Comparison of ENCODE assay signal across 2 cellular contexts in the genomic region with DNA sequence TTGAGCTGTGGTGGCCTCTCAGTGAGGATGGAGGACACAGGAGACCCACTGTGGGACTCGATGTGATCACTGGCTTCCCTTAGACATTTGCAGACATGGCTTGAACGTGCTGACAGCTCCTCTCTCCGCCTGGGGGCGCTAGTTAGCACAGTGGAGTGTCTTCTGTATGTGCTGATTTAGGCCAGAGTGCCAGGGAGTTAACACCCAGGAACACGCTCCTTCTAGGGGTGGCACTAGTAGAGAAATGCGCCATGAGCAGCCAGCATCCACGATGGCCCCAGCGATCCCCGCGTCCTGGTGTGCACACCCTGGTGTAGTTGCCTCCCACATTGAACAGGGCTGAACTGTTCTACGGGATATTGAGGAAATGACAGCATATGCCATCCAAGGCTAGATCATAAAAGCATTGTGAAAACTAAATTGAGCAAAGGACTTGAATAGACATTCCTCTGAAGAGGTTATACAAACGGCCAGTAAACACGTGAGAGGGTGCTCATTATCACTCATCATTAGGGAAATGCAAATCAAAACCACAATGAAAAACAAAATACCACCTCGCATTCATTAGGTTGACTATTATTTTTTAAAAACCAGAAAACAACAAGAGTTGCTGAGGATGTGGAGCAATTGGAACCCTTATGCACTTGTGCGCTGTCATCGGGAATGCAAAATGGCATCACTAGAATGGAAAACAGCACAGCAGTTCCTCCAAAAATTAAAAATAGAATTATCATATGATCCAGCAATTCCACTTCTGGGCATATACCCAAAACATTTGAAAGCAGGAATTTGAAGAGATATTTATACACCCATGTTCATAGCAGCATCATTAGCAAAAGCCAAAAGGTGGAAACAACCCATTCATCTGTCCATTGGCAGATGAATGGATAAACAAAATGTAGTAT.
TF ChIP-seq lines count a peak whose summit lies in the region.

No MANE protein-coding gene starts in this region.

TF ChIP-seq in SK-N-SH, 30 proteins besides CTCF, POLR2A, EP300 and RAD21 (continued from another document):
- TF ChIP-seq ZBTB33 (IDR thresholded peaks at IDR 0.05; ENCODE audit: borderline replicate concordance, low read depth) (no peak), USF2 (IDR thresholded peaks at IDR 0.05; ENCODE audit: borderline replicate concordance, low read depth, low read length) (no peak), ELF1 (IDR thresholded peaks at IDR 0.05) (no peak), NFIC (IDR thresholded peaks at IDR 0.05; ENCODE audit: borderline replicate concordance) (no peak), NRF1 (IDR thresholded peaks at IDR 0.05; ENCODE audit: low read depth, low read length) (no peak), GABPA (IDR thresholded peaks at IDR 0.05; ENCODE audit: low read depth) (no peak), RCOR1 (IDR thresholded peaks at IDR 0.05; ENCODE audit: low read length) (no peak), SMC3 (IDR thresholded peaks at IDR 0.05; ENCODE audit: low read depth, low read length) (no peak), FOXJ3 (CRISPR knock-in tag; IDR thresholded peaks at IDR 0.05) (no peak), TCF12 (IDR thresholded peaks at IDR 0.05) (no peak), CHD2 (IDR thresholded peaks at IDR 0.05; ENCODE audit: low read length, partially characterized antibody) (no peak)
- TF ChIP-seq, protein P1, sequence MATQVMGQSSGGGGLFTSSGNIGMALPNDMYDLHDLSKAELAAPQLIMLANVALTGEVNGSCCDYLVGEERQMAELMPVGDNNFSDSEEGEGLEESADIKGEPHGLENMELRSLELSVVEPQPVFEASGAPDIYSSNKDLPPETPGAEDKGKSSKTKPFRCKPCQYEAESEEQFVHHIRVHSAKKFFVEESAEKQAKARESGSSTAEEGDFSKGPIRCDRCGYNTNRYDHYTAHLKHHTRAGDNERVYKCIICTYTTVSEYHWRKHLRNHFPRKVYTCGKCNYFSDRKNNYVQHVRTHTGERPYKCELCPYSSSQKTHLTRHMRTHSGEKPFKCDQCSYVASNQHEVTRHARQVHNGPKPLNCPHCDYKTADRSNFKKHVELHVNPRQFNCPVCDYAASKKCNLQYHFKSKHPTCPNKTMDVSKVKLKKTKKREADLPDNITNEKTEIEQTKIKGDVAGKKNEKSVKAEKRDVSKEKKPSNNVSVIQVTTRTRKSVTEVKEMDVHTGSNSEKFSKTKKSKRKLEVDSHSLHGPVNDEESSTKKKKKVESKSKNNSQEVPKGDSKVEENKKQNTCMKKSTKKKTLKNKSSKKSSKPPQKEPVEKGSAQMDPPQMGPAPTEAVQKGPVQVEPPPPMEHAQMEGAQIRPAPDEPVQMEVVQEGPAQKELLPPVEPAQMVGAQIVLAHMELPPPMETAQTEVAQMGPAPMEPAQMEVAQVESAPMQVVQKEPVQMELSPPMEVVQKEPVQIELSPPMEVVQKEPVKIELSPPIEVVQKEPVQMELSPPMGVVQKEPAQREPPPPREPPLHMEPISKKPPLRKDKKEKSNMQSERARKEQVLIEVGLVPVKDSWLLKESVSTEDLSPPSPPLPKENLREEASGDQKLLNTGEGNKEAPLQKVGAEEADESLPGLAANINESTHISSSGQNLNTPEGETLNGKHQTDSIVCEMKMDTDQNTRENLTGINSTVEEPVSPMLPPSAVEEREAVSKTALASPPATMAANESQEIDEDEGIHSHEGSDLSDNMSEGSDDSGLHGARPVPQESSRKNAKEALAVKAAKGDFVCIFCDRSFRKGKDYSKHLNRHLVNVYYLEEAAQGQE (IDR thresholded peaks at IDR 0.05; ENCODE audit: low read depth, low read length), result no peak
- TF ChIP-seq, protein P2, sequence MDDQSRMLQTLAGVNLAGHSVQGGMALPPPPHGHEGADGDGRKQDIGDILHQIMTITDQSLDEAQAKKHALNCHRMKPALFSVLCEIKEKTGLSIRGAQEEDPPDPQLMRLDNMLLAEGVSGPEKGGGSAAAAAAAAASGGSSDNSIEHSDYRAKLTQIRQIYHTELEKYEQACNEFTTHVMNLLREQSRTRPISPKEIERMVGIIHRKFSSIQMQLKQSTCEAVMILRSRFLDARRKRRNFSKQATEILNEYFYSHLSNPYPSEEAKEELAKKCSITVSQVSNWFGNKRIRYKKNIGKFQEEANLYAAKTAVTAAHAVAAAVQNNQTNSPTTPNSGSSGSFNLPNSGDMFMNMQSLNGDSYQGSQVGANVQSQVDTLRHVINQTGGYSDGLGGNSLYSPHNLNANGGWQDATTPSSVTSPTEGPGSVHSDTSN (IDR thresholded peaks at IDR 0.05), result no peak

TF ChIP-seq in SK-N-SH treated with all-trans-retinoic acid at 6 μM for 48 hours, 23 proteins besides CTCF, POLR2A, EP300 and RAD21 (continued from another document):
- TF ChIP-seq TSHZ2 (CRISPR knock-in tag; IDR thresholded peaks at IDR 0.05) (no peak), ZFP30 (CRISPR knock-in tag; IDR thresholded peaks at IDR 0.05) (no peak), RARB (CRISPR knock-in tag; IDR thresholded peaks at IDR 0.05) (no peak), ARNTL (CRISPR knock-in tag; IDR thresholded peaks at IDR 0.05; ENCODE audit: borderline replicate concordance, low read depth) (no peak), TOX (CRISPR knock-in tag; IDR thresholded peaks at IDR 0.05; ENCODE audit: borderline replicate concordance) (no peak)
- TF ChIP-seq, protein P3, sequence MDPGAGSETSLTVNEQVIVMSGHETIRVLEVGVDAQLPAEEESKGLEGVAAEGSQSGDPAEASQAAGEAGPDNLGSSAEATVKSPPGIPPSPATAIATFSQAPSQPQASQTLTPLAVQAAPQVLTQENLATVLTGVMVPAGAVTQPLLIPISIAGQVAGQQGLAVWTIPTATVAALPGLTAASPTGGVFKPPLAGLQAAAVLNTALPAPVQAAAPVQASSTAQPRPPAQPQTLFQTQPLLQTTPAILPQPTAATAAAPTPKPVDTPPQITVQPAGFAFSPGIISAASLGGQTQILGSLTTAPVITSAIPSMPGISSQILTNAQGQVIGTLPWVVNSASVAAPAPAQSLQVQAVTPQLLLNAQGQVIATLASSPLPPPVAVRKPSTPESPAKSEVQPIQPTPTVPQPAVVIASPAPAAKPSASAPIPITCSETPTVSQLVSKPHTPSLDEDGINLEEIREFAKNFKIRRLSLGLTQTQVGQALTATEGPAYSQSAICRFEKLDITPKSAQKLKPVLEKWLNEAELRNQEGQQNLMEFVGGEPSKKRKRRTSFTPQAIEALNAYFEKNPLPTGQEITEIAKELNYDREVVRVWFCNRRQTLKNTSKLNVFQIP (CRISPR knock-in tag; IDR thresholded peaks at IDR 0.05; ENCODE audit: borderline replicate concordance, low read depth), result no peak
- TF ChIP-seq, protein P4, sequence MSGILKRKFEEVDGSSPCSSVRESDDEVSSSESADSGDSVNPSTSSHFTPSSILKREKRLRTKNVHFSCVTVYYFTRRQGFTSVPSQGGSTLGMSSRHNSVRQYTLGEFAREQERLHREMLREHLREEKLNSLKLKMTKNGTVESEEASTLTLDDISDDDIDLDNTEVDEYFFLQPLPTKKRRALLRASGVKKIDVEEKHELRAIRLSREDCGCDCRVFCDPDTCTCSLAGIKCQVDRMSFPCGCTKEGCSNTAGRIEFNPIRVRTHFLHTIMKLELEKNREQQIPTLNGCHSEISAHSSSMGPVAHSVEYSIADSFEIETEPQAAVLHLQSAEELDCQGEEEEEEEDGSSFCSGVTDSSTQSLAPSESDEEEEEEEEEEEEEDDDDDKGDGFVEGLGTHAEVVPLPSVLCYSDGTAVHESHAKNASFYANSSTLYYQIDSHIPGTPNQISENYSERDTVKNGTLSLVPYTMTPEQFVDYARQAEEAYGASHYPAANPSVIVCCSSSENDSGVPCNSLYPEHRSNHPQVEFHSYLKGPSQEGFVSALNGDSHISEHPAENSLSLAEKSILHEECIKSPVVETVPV (CRISPR knock-in tag; IDR thresholded peaks at IDR 0.05), result no peak
- TF ChIP-seq, protein P5, sequence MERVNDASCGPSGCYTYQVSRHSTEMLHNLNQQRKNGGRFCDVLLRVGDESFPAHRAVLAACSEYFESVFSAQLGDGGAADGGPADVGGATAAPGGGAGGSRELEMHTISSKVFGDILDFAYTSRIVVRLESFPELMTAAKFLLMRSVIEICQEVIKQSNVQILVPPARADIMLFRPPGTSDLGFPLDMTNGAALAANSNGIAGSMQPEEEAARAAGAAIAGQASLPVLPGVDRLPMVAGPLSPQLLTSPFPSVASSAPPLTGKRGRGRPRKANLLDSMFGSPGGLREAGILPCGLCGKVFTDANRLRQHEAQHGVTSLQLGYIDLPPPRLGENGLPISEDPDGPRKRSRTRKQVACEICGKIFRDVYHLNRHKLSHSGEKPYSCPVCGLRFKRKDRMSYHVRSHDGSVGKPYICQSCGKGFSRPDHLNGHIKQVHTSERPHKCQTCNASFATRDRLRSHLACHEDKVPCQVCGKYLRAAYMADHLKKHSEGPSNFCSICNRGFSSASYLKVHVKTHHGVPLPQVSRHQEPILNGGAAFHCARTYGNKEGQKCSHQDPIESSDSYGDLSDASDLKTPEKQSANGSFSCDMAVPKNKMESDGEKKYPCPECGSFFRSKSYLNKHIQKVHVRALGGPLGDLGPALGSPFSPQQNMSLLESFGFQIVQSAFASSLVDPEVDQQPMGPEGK (CRISPR knock-in tag; IDR thresholded peaks at IDR 0.05; ENCODE audit: borderline replicate concordance), result no peak
- TF ChIP-seq, protein P6, sequence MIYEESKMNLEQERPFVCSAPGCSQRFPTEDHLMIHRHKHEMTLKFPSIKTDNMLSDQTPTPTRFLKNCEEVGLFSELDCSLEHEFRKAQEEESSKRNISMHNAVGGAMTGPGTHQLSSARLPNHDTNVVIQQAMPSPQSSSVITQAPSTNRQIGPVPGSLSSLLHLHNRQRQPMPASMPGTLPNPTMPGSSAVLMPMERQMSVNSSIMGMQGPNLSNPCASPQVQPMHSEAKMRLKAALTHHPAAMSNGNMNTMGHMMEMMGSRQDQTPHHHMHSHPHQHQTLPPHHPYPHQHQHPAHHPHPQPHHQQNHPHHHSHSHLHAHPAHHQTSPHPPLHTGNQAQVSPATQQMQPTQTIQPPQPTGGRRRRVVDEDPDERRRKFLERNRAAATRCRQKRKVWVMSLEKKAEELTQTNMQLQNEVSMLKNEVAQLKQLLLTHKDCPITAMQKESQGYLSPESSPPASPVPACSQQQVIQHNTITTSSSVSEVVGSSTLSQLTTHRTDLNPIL (CRISPR knock-in tag; IDR thresholded peaks at IDR 0.05; ENCODE audit: low read depth), result no peak
TF ChIP-seq in SK-N-SH treated with all-trans-retinoic acid at 6 μM for 48 hours: peak in this region for 0.
